Comparison of ENCODE assay signal across 15 cellular contexts in the genomic region with DNA sequence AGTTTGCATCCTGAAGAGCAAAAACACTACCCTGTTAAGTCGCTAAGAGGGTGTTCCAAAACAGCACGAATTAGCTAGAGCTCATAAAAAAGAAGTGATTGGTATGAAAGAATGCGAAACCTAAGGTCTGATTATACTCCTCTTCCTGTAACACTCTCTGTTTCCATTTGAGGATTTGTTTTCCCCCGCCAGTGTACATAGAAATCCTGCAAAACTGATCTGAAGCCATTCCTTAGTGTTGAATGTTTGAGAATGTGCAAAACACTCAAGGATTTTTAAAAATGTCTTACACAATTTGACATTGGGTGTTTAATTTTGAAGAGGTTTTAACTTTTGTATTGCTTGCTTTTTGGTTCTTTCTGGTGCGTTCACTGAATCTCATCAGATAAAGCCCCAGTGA.
DNase-seq lines count a peak whose midpoint lies in the region; ATAC-seq and TF ChIP-seq lines count a peak whose summit lies in the region.
"Had no signal": no experiment of that assay in that cellular context is flagged by ENCODE, and none has a peak within 500 bp of the region (broad histone marks: within the 10 kb centered on the region; RNA-seq: fewer than 3 reads in every experiment).

No MANE protein-coding gene starts in this region.

- peaks cover 4% of the 10 kb centered on the region for H3K27me3 Mint-ChIP-seq in nephron progenitor cell (ENCODE audit: low read depth, poor library complexity)
- peaks cover 21% of the 10 kb centered on the region for H3K27me3 Mint-ChIP-seq in MCF 10A (ENCODE audit: insufficient read depth, unreplicated experiment)

- no peak for TF ChIP-seq POLR2A in gastrocnemius medialis (IDR thresholded peaks at IDR 0.05)

- intact Hi-C loops in MCF 10A (cut with micrococcal nuclease) (no loop called here), gastrocnemius medialis (cut with DNase I; ENCODE audit: low total_unique reads) (no loop called here)

- no peaks in the 10 kb centered on the region for H3K9me3 ChIP-seq in gastrocnemius medialis
- H3K9me3 ChIP-seq: HAP-1 had no signal

- in situ Hi-C loops in gastrocnemius medialis (cut with MboI; ENCODE audit: low sequenced_read_pairs in 4 of 4), result loop anchor here in 2 of 4 donors (25.0 kb wide), 1 partner anchor 780 kb away; no protein-coding TSS in a partner anchor

- no peaks in the 10 kb centered on the region for H3K36me3 ChIP-seq in gastrocnemius medialis
- H3K36me3 ChIP-seq: HAP-1 had no signal

- H3K4me3 Mint-ChIP-seq in nephron progenitor cell (peak overlapping the region; percentile 12), MCF 10A (ENCODE audit: unreplicated experiment) (no peak overlapping the region)
- H3K4me3 Mint-ChIP-seq: CD14-positive monocyte; CD8-positive, alpha-beta T cell had no signal

- POLR2A ChIA-PET in MCF 10A (lab: Yijun Ruan, JAX), result interaction anchor here (0.6 kb wide), 1 partner anchor 75 kb away, joined by 3 read pairs; no protein-coding TSS in a partner anchor

- CTCF ChIA-PET in MCF 10A (lab: Yijun Ruan, JAX), result interaction anchor here (0.6 to 1.0 kb wide), 2 partner anchors 17 to 156 kb away, joined by 3 read pairs; no protein-coding TSS in a partner anchor

- H3K27ac Mint-ChIP-seq in nephron progenitor cell (peak overlapping the region; percentile 79), MCF 10A (ENCODE audit: low read depth, unreplicated experiment) (no peak overlapping the region)
- H3K27ac Mint-ChIP-seq: CD14-positive monocyte; CD8-positive, alpha-beta T cell had no signal

- H3K9me3 Mint-ChIP-seq in nephron progenitor cell (no peaks in the 10 kb centered on the region), MCF 10A (ENCODE audit: unreplicated experiment) (no peaks in the 10 kb centered on the region)
- H3K9me3 Mint-ChIP-seq: CD8-positive, alpha-beta T cell had no signal

- no peaks in the 10 kb centered on the region for H3K27me3 ChIP-seq in gastrocnemius medialis

- H3K4me1 Mint-ChIP-seq in nephron progenitor cell (peaks cover 38% of the 10 kb centered on the region), MCF 10A (ENCODE audit: insufficient read depth, unreplicated experiment) (no peaks in the 10 kb centered on the region)
- H3K4me1 Mint-ChIP-seq: CD14-positive monocyte had no signal

- BruUV-seq in MCF 10A (replicated peaks; lab: Mats Ljungman, UMichigan), result no TSS peak

- peak; percentile 59 for DNase-seq in EH (ENCODE audit: low read depth)
- peak; percentile 13 for DNase-seq in left kidney (ENCODE audit: low read depth, low spot score)
- no peak for DNase-seq in nephron progenitor cell
- no peak for DNase-seq in MCF 10A (ENCODE audit: unreplicated experiment)
- no peak for DNase-seq in gastrocnemius medialis
- no peak for DNase-seq in activated T-cell treated with anti-CD3 and anti-CD28 coated beads for 4 hours
- DNase-seq: CD8-positive, alpha-beta T cell; COR-L47; DMS153; DMS79 treated with DMSO at 0.1 percent for 48 hours; GDM1 had no signal

- ATAC-seq in gastrocnemius medialis, result no peak
- ATAC-seq: CD8-positive, alpha-beta T cell had no signal

- H3K27ac ChIP-seq in VCaP (peak overlapping the region; percentile 85), gastrocnemius medialis (no peak overlapping the region)
- H3K27ac ChIP-seq: 22Rv1 had no signal

- no peak overlapping the region for H3K4me3 ChIP-seq in gastrocnemius medialis
- H3K4me3 ChIP-seq: HAP-1 had no signal

- H3K36me3 Mint-ChIP-seq in nephron progenitor cell (ENCODE audit: low read depth), result no peaks in the 10 kb centered on the region
- H3K36me3 Mint-ChIP-seq in MCF 10A (ENCODE audit: insufficient read depth, unreplicated experiment), result no peaks in the 10 kb centered on the region
- H3K36me3 Mint-ChIP-seq: CD14-positive monocyte; CD8-positive, alpha-beta T cell had no signal

- H3K4me1 ChIP-seq in gastrocnemius medialis, result no peaks in the 10 kb centered on the region
- H3K4me1 ChIP-seq: HAP-1 had no signal

- TF ChIP-seq CTCF in VCaP (conservative IDR thresholded peaks at IDR 0.05) (no peak), nephron progenitor cell (IDR thresholded peaks at IDR 0.05) (no peak), MCF 10A (IDR thresholded peaks at IDR 0.05; ENCODE audit: unreplicated experiment) (no peak), gastrocnemius medialis (IDR thresholded peaks at IDR 0.05 in 4 of 5, conservative IDR thresholded peaks at IDR 0.05 in 1 of 5) (no peak)

Comparison
In these comparisons a context has a peak if more than half of its experiments do, and no peak if none do; other contexts are left out.
1. DNase-seq: peak in EH (single experiment) and left kidney (single experiment); none in nephron progenitor cell (single experiment), MCF 10A (single experiment), gastrocnemius medialis (0 of 2) and activated T-cell treated with anti-CD3 and anti-CD28 coated beads for 4 hours (single experiment).